8 cellular contexts compared by ENCODE assay signal in the genomic region with DNA sequence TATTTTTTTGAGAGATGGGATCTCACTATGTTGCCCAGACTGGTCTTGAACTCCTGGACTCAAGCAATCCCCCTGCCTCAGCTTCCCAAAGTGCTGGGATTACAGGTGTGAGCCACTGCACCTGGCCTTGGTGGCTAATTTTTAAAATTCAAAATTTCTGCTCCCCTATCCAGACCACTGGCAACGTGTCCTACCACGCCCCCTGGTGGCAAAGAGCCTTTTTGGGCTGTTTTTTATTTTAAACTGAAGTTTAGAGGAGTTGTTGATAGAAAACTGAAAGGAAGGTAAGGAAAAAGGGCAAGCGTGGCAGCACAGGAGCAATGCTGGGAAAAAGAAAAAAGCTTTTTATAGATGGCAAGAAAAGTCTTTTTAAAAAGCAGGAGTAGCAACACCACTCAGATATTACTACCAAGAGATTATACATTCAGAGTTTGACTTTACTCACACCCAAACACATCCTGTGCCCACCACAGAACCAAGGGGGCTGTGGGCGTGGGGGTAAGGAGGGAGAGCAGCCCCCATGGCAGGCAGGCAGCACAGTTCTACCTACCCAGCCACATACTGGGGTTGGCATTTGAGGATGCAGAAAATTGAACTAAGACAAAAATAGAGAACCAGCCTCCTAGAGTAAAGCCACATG. TPM values are rescaled to one million over a fixed set of nuclear protein-coding genes. Genes with fewer than 3 reads are reported as not detected.
DNase-seq lines count a peak whose midpoint lies in the region; ATAC-seq and TF ChIP-seq lines count a peak whose summit lies in the region.

No MANE protein-coding gene starts in this region.

- H3K4me1 Mint-ChIP-seq in central memory CD8-positive, alpha-beta T cell: peaks cover 40% of the 10 kb centered on the region

- H3K36me3 Mint-ChIP-seq in central memory CD8-positive, alpha-beta T cell (ENCODE audit: insufficient read depth): peaks cover 60% of the 10 kb centered on the region

- peak overlapping the region; percentile 69 for H3K27ac ChIP-seq in lower lobe of right lung

- H3K27ac Mint-ChIP-seq in central memory CD8-positive, alpha-beta T cell (ENCODE audit: low read depth): peak overlapping the region; percentile 98

- peak overlapping the region; percentile 56 for H3K4me3 Mint-ChIP-seq in central memory CD8-positive, alpha-beta T cell

- no peaks in the 10 kb centered on the region for H3K9me3 Mint-ChIP-seq in central memory CD8-positive, alpha-beta T cell

- no peak overlapping the region for H3K4me3 ChIP-seq in lower lobe of right lung

- no peaks in the 10 kb centered on the region for H3K9me3 ChIP-seq in lower lobe of right lung

- H3K36me3 ChIP-seq in lower lobe of right lung: peaks cover 69% of the 10 kb centered on the region

- intact Hi-C loops in lower lobe of right lung (cut with DNase I): no loop called here

- no peaks in the 10 kb centered on the region for H3K27me3 ChIP-seq in lower lobe of right lung (ENCODE audit: low read depth)

- peaks cover 42% of the 10 kb centered on the region for H3K4me1 ChIP-seq in lower lobe of right lung

- DNase-seq in COR-L47 (lab: John Stamatoyannopoulos, UW) (peak; percentile 19), Kasumi-1 (lab: John Stamatoyannopoulos, UW) (peak; percentile 60 to 71), lower lobe of right lung (peak; percentile 73)
- DNase-seq in activated CD4-positive, alpha-beta T cell treated with anti-CD3 and anti-CD28 coated beads for 1 hour: peak; percentile 56
- DNase-seq in central memory CD8-positive, alpha-beta T cell (ENCODE audit: low spot score in 2 of 2): peak; percentile 69 to 72
- peak; percentile 45 for DNase-seq in stimulated activated CD8-positive, alpha-beta memory T cell treated with anti-CD3 and anti-CD28 coated beads, Interleukin-12 subunit alpha, Interleukin-12 subunit beta, amount 100 ng/mL, for 4 hours (ENCODE audit: low read depth)

- TF ChIP-seq CTCF in lower lobe of right lung (IDR thresholded peaks at IDR 0.05): peak; percentile 82

- no peaks in the 10 kb centered on the region for H3K27me3 Mint-ChIP-seq in central memory CD8-positive, alpha-beta T cell

- peak; percentile 8 for ATAC-seq in central memory CD8-positive, alpha-beta T cell (replicated peaks; ENCODE audit: extremely low read depth, poor library complexity, severe bottlenecking)
- ATAC-seq in lower lobe of right lung (peak; percentile 25 to 34), HG02938 (IDR thresholded peaks at IDR 0.05; ENCODE audit: unreplicated experiment) (no peak), HG03175 (IDR thresholded peaks at IDR 0.05; ENCODE audit: unreplicated experiment) (no peak)

RNA-seq across cellular contexts. Expression of gene MXRA7, which starts 4.2 kb away (rescaled TPM):
- 105 TPM for total RNA-seq in lower lobe of right lung

RNA-seq across cellular contexts. Expression of gene JMJD6, which starts 11.5 kb away (rescaled TPM):
- 29.6 TPM for total RNA-seq in lower lobe of right lung

RNA-seq across cellular contexts. Expression of gene METTL23, which starts 11.7 kb away (rescaled TPM):
- 31.6 TPM for total RNA-seq in lower lobe of right lung

RNA-seq across cellular contexts. Expression of gene SRSF2, which starts 22.2 kb away (rescaled TPM):
- total RNA-seq in lower lobe of right lung: 122 TPM

RNA-seq across cellular contexts. Expression of gene MFSD11, which starts 23.0 kb away (rescaled TPM):
- 32.2 TPM for total RNA-seq in lower lobe of right lung

Comparison
In these comparisons a context has a peak if more than half of its experiments do, and no peak if none do; other contexts are left out.
1. DNase-seq: peak in every context shown above with its lines; median percentile 73 in lower lobe of right lung; 70 in central memory CD8-positive, alpha-beta T cell; 66 in Kasumi-1; 56 in activated CD4-positive, alpha-beta T cell treated with anti-CD3 and anti-CD28 coated beads for 1 hour; 45 in stimulated activated CD8-positive, alpha-beta memory T cell treated with anti-CD3 and anti-CD28 coated beads, Interleukin-12 subunit alpha, Interleukin-12 subunit beta, amount 100 ng/mL, for 4 hours; 19 in COR-L47.
2. ATAC-seq: peak in central memory CD8-positive, alpha-beta T cell (single experiment) and lower lobe of right lung (2 of 2); none in HG02938 (single experiment) and HG03175 (single experiment).